Comparison of ENCODE assay signal across 27 cellular contexts in the genomic region with DNA sequence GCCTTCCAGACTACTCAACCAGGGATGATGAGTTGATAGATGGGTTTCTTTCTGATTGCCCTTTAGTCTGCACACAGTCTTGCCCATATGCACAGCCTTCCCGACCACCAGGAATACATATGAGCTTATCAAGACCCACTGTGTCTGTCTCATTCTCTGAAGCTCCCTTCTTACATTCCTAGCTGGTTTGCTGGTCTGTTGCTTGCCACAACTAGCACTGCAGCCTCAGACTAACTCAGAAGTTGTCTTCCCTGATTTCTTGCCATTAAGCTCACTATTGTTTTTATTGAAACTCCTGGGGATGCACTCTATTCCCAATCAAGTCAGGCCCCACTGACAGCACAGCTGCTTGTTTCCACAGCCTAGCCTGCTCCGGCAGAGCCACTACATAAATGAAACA.
DNase-seq lines count a peak whose midpoint lies in the region; ATAC-seq, FAIRE-seq and TF ChIP-seq lines count a peak whose summit lies in the region.
"Had no signal": no experiment of that assay in that cellular context is flagged by ENCODE, and none has a peak within 500 bp of the region (broad histone marks: within the 10 kb centered on the region; RNA-seq: fewer than 3 reads in every experiment).

No MANE protein-coding gene starts in this region.

- no peaks in the 10 kb centered on the region for H3K9me3 Mint-ChIP-seq in WTC11
- peaks cover 5% of the 10 kb centered on the region for H3K9me3 Mint-ChIP-seq in neural crest cell
- H3K9me3 Mint-ChIP-seq: HFFc6 had no signal

- H3K27me3 ChIP-seq in HepG2 (ENCODE audit: control insufficient read depth in 1 of 2, insufficient read depth in 2 of 2, low read length in 2 of 2) = peaks cover 1 to 3% of the 10 kb centered on the region in 2 experiments; a peak in 2 of 5 replicates
- H3K27me3 ChIP-seq: BLaER1 treated with 17β-estradiol and CSF1 and Interleukin-3, amounts not matched to agents 10 nM and 100 nM; SJCRH30 had no signal

- in situ Hi-C loops in HepG2 (cut with HindIII; ENCODE audit: extremely low pct_ligation_motif_present, low pct_unique_long_range_greater_than_20kb) = no loop called here

- H3K27ac Mint-ChIP-seq in WTC11 (no peak overlapping the region), neural crest cell (ENCODE audit: unreplicated experiment) (peak overlapping the region; percentile 59)
- H3K27ac Mint-ChIP-seq: CD4-positive, alpha-beta memory T cell; HFFc6 had no signal

- no peak overlapping the region for H3K9ac ChIP-seq in HepG2 (ENCODE audit: insufficient read depth, low read depth, low read length)
- H3K9ac ChIP-seq: BLaER1 treated with 17β-estradiol and CSF1 and Interleukin-3, amounts not matched to agents 10 nM and 100 nM; KMS-11 had no signal

- peak; percentile 30 for DNase-seq in AG20443 (ENCODE audit: low spot score)
- no peak for DNase-seq in WTC11 (ENCODE audit: low spot score)
- DNase-seq in choroid plexus epithelial cell (ENCODE audit: low read depth) = peak; percentile 23
- no peak for DNase-seq in neural crest cell (ENCODE audit: low read depth, low spot score)
- DNase-seq in HepG2 (ENCODE audit: low spot score) = no peak
- DNase-seq in DMS 273 (lab: John Stamatoyannopoulos, UW; ENCODE audit: unreplicated experiment) = no peak
- DNase-seq: ACHN; Caco-2; CD4-positive, alpha-beta memory T cell; DMS153; HFFc6; NCI-H1105; NCI-H146; NCI-H2029 treated with DMSO at 0.1 percent for 48 hours; NCI-H2171; NCI-H524 treated with DMSO at 0.1 percent for 48 hours; OCI-M1; SJCRH30 had no signal

- H3K36me3 ChIP-seq in HepG2 (replicated peaks in 1 of 2; ENCODE audit: control insufficient read depth in 1 of 2, insufficient read depth in 2 of 2, low read length in 2 of 2) = no peaks in the 10 kb centered on the region
- H3K36me3 ChIP-seq: BLaER1 treated with 17β-estradiol and CSF1 and Interleukin-3, amounts not matched to agents 10 nM and 100 nM; SJCRH30 had no signal

- no peaks in the 10 kb centered on the region for H3K4me1 ChIP-seq in HepG2 (ENCODE audit: insufficient read depth, low read length)
- H3K4me1 ChIP-seq: BLaER1 treated with 17β-estradiol and CSF1 and Interleukin-3, amounts not matched to agents 10 nM and 100 nM; Caco-2; SJCRH30 had no signal

- intact Hi-C loops in HepG2 (cut with micrococcal nuclease; ENCODE audit: unreplicated experiment) = no loop called here

- H2AFZ ChIP-seq in HepG2 (ENCODE audit: low read length) = no peak overlapping the region

- ATAC-seq in WTC11 (peak; percentile 34; the same call in 1 of the 2 replicates), HepG2 (no peak), HG02588 (IDR thresholded peaks at IDR 0.05; ENCODE audit: unreplicated experiment) (no peak)
- no peak for ATAC-seq in activated CD4-positive, CD25-positive, alpha-beta regulatory T cell treated with anti-CD3 and anti-CD28 coated beads, Interleukin-2, amount 50 U/mL, for 24 hours

- H3K9me3 ChIP-seq in HepG2 (ENCODE audit: low read length) = no peaks in the 10 kb centered on the region
- H3K9me3 ChIP-seq: Caco-2, SJCRH30 had no signal

- no peak for TF ChIP-seq CTCF in WTC11 (IDR thresholded peaks at IDR 0.05)
- no peak for TF ChIP-seq CTCF in choroid plexus epithelial cell (conservative IDR thresholded peaks at IDR 0.05; ENCODE audit: low read depth, low read length)
- no peak for TF ChIP-seq CTCF in neural crest cell (conservative IDR thresholded peaks at IDR 0.05)
- TF ChIP-seq CTCF in HepG2 (CRISPR knock-in tag; IDR thresholded peaks at IDR 0.05) = no peak

- H3K27me3 Mint-ChIP-seq in WTC11 (ENCODE audit: low read depth) (no peaks in the 10 kb centered on the region; the same call in 1 of the 2 replicates), neural crest cell (ENCODE audit: low read depth) (no peaks in the 10 kb centered on the region)

- H4K20me1 ChIP-seq in HepG2 (ENCODE audit: insufficient read depth, low read length) = no peaks in the 10 kb centered on the region
- H4K20me1 ChIP-seq: BLaER1 treated with 17β-estradiol and CSF1 and Interleukin-3, amounts not matched to agents 10 nM and 100 nM had no signal

- POLR2A ChIA-PET in WTC11 (lab: Charles Lee) (no interaction called here), HepG2 (lab: Yijun Ruan, JAX) (no interaction called here)

- no peaks in the 10 kb centered on the region for H3K79me2 ChIP-seq in HepG2 (ENCODE audit: insufficient read depth, low read length)

- no peak overlapping the region for H3K4me3 ChIP-seq in choroid plexus epithelial cell (ENCODE audit: low read depth, low read length)
- no peak overlapping the region for H3K4me3 ChIP-seq in HepG2 (replicated peaks in 1 of 3; ENCODE audit: insufficient read depth in 1 of 3, low read depth in 2 of 3, low read length in 3 of 3)
- H3K4me3 ChIP-seq: BLaER1 treated with 17β-estradiol and CSF1 and Interleukin-3, amounts not matched to agents 10 nM and 100 nM; SJCRH30 had no signal

- no TSS peak for BruUV-seq in HepG2 (replicated peaks; lab: Mats Ljungman, UMichigan)

- no peak for FAIRE-seq in HepG2 (lab: Jason Lieb, UNC)
- FAIRE-seq: G401.6, GM18507, H54, RCC 7860 had no signal

- no peak for TF ChIP-seq RAD21 in HepG2 (CRISPR knock-in tag; IDR thresholded peaks at IDR 0.05)

- CTCF ChIA-PET in WTC11 (lab: Charles Lee) = interaction anchor here (1.4 kb wide), 1 partner anchor 78 kb away, joined by 4 read pairs; no protein-coding TSS in a partner anchor
- CTCF ChIA-PET in HepG2 (lab: Yijun Ruan, JAX; ENCODE audit: low intra/inter-chr PET ratio, low total read pairs) = no interaction called here

- H3K4me3 Mint-ChIP-seq in WTC11 (no peak overlapping the region), neural crest cell (no peak overlapping the region)
- H3K4me3 Mint-ChIP-seq: CD4-positive, alpha-beta memory T cell; HFFc6 had no signal

- TF ChIP-seq EP300 in HepG2 (IDR thresholded peaks at IDR 0.05; ENCODE audit: low read depth in 2 of 2, low read length in 2 of 2) (no peak), HepG2 (CRISPR knock-in tag; IDR thresholded peaks at IDR 0.05; ENCODE audit: borderline replicate concordance) (no peak)

- H3K4me1 Mint-ChIP-seq in WTC11 = no peaks in the 10 kb centered on the region
- no peaks in the 10 kb centered on the region for H3K4me1 Mint-ChIP-seq in neural crest cell
- H3K4me1 Mint-ChIP-seq: CD4-positive, alpha-beta memory T cell had no signal

- no peak overlapping the region for H3K4me2 ChIP-seq in HepG2 (ENCODE audit: low read depth, low read length)
- H3K4me2 ChIP-seq: BLaER1 treated with 17β-estradiol and CSF1 and Interleukin-3, amounts not matched to agents 10 nM and 100 nM; KMS-11 had no signal

- TF ChIP-seq POLR2A in HepG2 (IDR thresholded peaks at IDR 0.05; ENCODE audit: insufficient read depth in 1 of 2, low read depth in 2 of 2, low read length in 2 of 2) = no peak

- no peak overlapping the region for H3K27ac ChIP-seq in HepG2 (ENCODE audit: extremely low read length, insufficient read depth, low read length)
- H3K27ac ChIP-seq: 22Rv1; BLaER1 treated with 17β-estradiol and CSF1 and Interleukin-3, amounts not matched to agents 10 nM and 100 nM; KMS-11; SJCRH30 had no signal

- H3K36me3 Mint-ChIP-seq in WTC11 (no peaks in the 10 kb centered on the region), neural crest cell (ENCODE audit: low read depth) (no peaks in the 10 kb centered on the region)
- H3K36me3 Mint-ChIP-seq: CD4-positive, alpha-beta memory T cell had no signal

- WGBS in HepG2 (ENCODE audit: low lambda C conversion rate) = 27% methylated on average over 2 of the region's 2 CpGs

TF ChIP-seq in WTC11, 78 proteins besides CTCF, POLR2A, EP300 and RAD21 (continues in another document):
- TF ChIP-seq ZNF423 (CRISPR knock-in tag; IDR thresholded peaks at IDR 0.05) = no peak
- TF ChIP-seq ZMAT4 (CRISPR knock-in tag; IDR thresholded peaks at IDR 0.05) = no peak

TF ChIP-seq in HepG2, 621 proteins besides CTCF, POLR2A, EP300 and RAD21 (continues in another document):
- TF ChIP-seq HES4 (CRISPR knock-in tag; IDR thresholded peaks at IDR 0.05; ENCODE audit: borderline replicate concordance) = no peak
- no peak for TF ChIP-seq ZNF138 (CRISPR knock-in tag; IDR thresholded peaks at IDR 0.05; ENCODE audit: low read depth)
- no peak for TF ChIP-seq SALL2 (CRISPR knock-in tag; IDR thresholded peaks at IDR 0.05)
- TF ChIP-seq KAT7 (CRISPR knock-in tag; IDR thresholded peaks at IDR 0.05; ENCODE audit: borderline replicate concordance) = no peak
- TF ChIP-seq, protein P1, sequence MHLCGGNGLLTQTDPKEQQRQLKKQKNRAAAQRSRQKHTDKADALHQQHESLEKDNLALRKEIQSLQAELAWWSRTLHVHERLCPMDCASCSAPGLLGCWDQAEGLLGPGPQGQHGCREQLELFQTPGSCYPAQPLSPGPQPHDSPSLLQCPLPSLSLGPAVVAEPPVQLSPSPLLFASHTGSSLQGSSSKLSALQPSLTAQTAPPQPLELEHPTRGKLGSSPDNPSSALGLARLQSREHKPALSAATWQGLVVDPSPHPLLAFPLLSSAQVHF (CRISPR knock-in tag; IDR thresholded peaks at IDR 0.05) = no peak
- no peak for TF ChIP-seq IRX3 (CRISPR knock-in tag; IDR thresholded peaks at IDR 0.05; ENCODE audit: borderline replicate concordance, low read depth)
- TF ChIP-seq, protein P2, sequence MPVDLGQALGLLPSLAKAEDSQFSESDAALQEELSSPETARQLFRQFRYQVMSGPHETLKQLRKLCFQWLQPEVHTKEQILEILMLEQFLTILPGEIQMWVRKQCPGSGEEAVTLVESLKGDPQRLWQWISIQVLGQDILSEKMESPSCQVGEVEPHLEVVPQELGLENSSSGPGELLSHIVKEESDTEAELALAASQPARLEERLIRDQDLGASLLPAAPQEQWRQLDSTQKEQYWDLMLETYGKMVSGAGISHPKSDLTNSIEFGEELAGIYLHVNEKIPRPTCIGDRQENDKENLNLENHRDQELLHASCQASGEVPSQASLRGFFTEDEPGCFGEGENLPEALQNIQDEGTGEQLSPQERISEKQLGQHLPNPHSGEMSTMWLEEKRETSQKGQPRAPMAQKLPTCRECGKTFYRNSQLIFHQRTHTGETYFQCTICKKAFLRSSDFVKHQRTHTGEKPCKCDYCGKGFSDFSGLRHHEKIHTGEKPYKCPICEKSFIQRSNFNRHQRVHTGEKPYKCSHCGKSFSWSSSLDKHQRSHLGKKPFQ (CRISPR knock-in tag; IDR thresholded peaks at IDR 0.05; ENCODE audit: insufficient replicate concordance) = no peak

Comparison
In these comparisons a context has a peak if more than half of its experiments do, and no peak if none do; other contexts are left out.
1. DNase-seq: peak in AG20443 (single experiment) and choroid plexus epithelial cell (single experiment); none in WTC11 (single experiment), neural crest cell (single experiment), HepG2 (single experiment) and DMS 273 (single experiment).